ENCODE assay signal across 8 cellular contexts in the genomic region with DNA sequence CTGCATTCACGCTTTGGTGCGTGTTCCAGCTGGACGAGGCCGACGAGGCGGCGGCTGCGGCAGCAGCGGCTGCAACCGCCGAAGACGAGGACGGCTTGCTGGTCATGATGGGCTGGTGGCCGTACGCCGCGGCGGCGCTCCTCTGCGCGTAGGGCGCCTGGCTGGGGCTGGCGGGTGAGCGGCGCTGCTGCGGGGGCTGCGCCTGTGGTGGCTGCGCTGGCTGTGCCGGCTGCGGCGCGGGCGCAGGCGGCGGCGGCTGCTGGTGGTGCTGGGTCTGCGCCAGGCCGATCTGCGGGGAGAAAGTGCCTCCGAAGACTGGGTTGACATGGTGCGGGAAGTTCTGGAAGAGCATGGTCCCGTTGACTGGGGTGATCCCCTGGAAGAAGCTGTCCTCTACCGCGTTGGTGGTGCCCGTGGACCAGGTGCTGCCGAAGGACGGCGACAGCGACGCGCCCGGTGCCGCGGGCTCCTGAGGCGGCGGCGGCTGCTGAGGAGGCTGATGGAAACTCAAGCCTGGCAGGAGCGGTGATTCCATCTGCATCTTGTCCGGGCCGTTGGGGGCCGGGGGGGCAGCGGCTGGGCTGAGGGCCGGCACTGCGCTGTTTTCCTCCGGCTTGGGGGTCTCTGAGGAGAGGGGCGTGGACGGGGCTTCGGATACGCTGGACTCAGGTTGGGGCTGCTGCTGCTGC.
A peak's percentile ranks its signal among the peaks of the same experiment; 100 is the strongest.
DNase-seq lines count a peak whose midpoint lies in the region; ATAC-seq and TF ChIP-seq lines count a peak whose summit lies in the region.

No MANE protein-coding gene starts in this region.

- DNase-seq in DMS 273 (lab: John Stamatoyannopoulos, UW; ENCODE audit: unreplicated experiment): peak; percentile 65
- DNase-seq in DMS 273 treated with DMSO at 0.1 percent for 48 hours (lab: John Stamatoyannopoulos, UW): no peak
- peak; percentile 26 for DNase-seq in WERI-Rb-1
- DNase-seq in central memory CD8-positive, alpha-beta T cell (ENCODE audit: low spot score in 2 of 2): peak in 1 of 2 donors; percentile 27
- peak; percentile 43 for DNase-seq in kidney tubule cell (ENCODE audit: low spot score)
- DNase-seq in stimulated activated CD4-positive, alpha-beta T cell treated with anti-CD3 and anti-CD28 coated beads, Interleukin-15, amount 100 ng/mL, for 1 hour (ENCODE audit: low read depth in 1 of 2, low spot score in 1 of 2): peak; percentile 15 to 31
- DNase-seq in NOMO-1 treated with DMSO at 0.1 percent for 48 hours (lab: John Stamatoyannopoulos, UW; ENCODE audit: unreplicated experiment): no peak

- TF ChIP-seq CTCF in WERI-Rb-1 (IDR thresholded peaks at IDR 0.05; ENCODE audit: low read depth, low read length): 0 out of 2 replicates have a peak, but pooled peaks have one; percentile 0

- H3K27ac Mint-ChIP-seq in central memory CD8-positive, alpha-beta T cell (ENCODE audit: low read depth): peak overlapping the region; percentile 86

- H3K4me3 Mint-ChIP-seq in central memory CD8-positive, alpha-beta T cell: peak overlapping the region; percentile 92

- ATAC-seq in HG03354 (IDR thresholded peaks at IDR 0.05; ENCODE audit: poor library complexity, severe bottlenecking, unreplicated experiment): peak; percentile 59
- peak; percentile 63 for ATAC-seq in central memory CD8-positive, alpha-beta T cell (replicated peaks; ENCODE audit: extremely low read depth, poor library complexity, severe bottlenecking)

- H3K36me3 ChIP-seq in WERI-Rb-1: peaks cover 15% of the 10 kb centered on the region

- peak overlapping the region; percentile 50 for H3K4me3 ChIP-seq in WERI-Rb-1 (ENCODE audit: low read depth, low read length)

- H3K9me3 ChIP-seq in WERI-Rb-1 (ENCODE audit: severe bottlenecking): no peaks in the 10 kb centered on the region

- no peaks in the 10 kb centered on the region for H3K9me3 Mint-ChIP-seq in central memory CD8-positive, alpha-beta T cell

- H3K36me3 Mint-ChIP-seq in central memory CD8-positive, alpha-beta T cell (ENCODE audit: insufficient read depth): peaks cover 12% of the 10 kb centered on the region

- peak overlapping the region; percentile 9; the same call in 1 of the 2 replicates for H3K27ac ChIP-seq in WERI-Rb-1

- H3K27me3 ChIP-seq in WERI-Rb-1 (ENCODE audit: insufficient read depth, low read depth, severe bottlenecking): no peaks in the 10 kb centered on the region

- H3K27me3 Mint-ChIP-seq in central memory CD8-positive, alpha-beta T cell: no peaks in the 10 kb centered on the region

- peaks cover 49% of the 10 kb centered on the region for H3K4me1 Mint-ChIP-seq in central memory CD8-positive, alpha-beta T cell

Comparison
In these comparisons a context has a peak if more than half of its experiments do, and no peak if none do; other contexts are left out.
1. DNase-seq: peak in DMS 273 (single experiment), WERI-Rb-1 (single experiment), kidney tubule cell (single experiment) and stimulated activated CD4-positive, alpha-beta T cell treated with anti-CD3 and anti-CD28 coated beads, Interleukin-15, amount 100 ng/mL, for 1 hour (2 of 2); none in DMS 273 treated with DMSO at 0.1 percent for 48 hours (single experiment) and NOMO-1 treated with DMSO at 0.1 percent for 48 hours (single experiment).